ENCODE assay signal across 11 cellular contexts in the genomic region with DNA sequence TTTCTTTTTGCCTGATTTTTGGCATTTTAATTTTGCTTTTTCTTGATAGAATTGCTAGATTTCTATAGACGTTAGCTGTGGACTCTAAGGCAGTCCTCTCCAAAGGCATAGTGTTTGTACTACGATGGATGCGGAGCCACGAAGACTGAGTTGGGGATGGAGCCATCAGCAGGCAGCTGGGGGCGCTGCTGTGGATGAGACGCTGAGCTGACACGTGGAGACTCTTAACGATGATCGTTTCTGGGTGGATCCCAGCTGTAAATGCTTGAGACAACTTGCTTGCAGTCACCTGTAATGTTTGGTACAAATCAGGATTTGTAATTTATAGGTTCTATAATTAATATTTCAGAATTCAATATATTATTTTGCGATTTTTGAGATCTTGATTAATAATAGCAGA. TPM values are rescaled to one million over a fixed set of nuclear protein-coding genes. Genes with fewer than 3 reads are reported as not detected.
DNase-seq lines count a peak whose midpoint lies in the region; ATAC-seq lines count a peak whose summit lies in the region.
"Had no signal": no experiment of that assay in that cellular context is flagged by ENCODE, and none has a peak within 500 bp of the region (broad histone marks: within the 10 kb centered on the region; RNA-seq: fewer than 3 reads in every experiment).

No MANE protein-coding gene starts in this region.

- intact Hi-C loops in activated CD4-positive, alpha-beta T cell treated with anti-CD3 and anti-CD28 coated beads for 36 hours (cut with DNase I, micrococcal nuclease) = loop anchor here in 1 of 2 experiments (5.0 kb wide), 2 partner anchors 56 to 306 kb away; no protein-coding TSS in a partner anchor

- H3K36me3 Mint-ChIP-seq in activated CD4-positive, alpha-beta T cell treated with anti-CD3 and anti-CD28 coated beads for 36 hours (ENCODE audit: low read depth) = no peaks in the 10 kb centered on the region
- peaks cover 2% of the 10 kb centered on the region for H3K36me3 Mint-ChIP-seq in central memory CD8-positive, alpha-beta T cell (ENCODE audit: insufficient read depth)

- POLR2A ChIA-PET in activated CD4-positive, alpha-beta T cell treated with anti-CD3 and anti-CD28 coated beads for 36 hours (lab: Charles Lee) = no interaction called here

- CTCF ChIA-PET in activated CD4-positive, alpha-beta T cell treated with anti-CD3 and anti-CD28 coated beads for 36 hours (lab: Charles Lee) = interaction anchor here (0.6 to 3.6 kb wide), 12 partner anchors 11 to 359 kb away, joined by 3 to 20 read pairs (median 4); a partner anchor contains a TSS

- peak; percentile 60 for ATAC-seq in activated CD4-positive, alpha-beta T cell treated with anti-CD3 and anti-CD28 coated beads for 36 hours
- ATAC-seq in central memory CD8-positive, alpha-beta T cell (replicated peaks; ENCODE audit: extremely low read depth, poor library complexity, severe bottlenecking) = peak; percentile 54
- ATAC-seq in HG03135 (IDR thresholded peaks at IDR 0.05; ENCODE audit: unreplicated experiment) (no peak), GM18519 (IDR thresholded peaks at IDR 0.05; ENCODE audit: low FRiP score, unreplicated experiment) (no peak)
- ATAC-seq: esophagus mucosa had no signal

- H3K27ac Mint-ChIP-seq in activated CD4-positive, alpha-beta T cell treated with anti-CD3 and anti-CD28 coated beads for 36 hours = peak overlapping the region; percentile 43
- peak overlapping the region; percentile 89 for H3K27ac Mint-ChIP-seq in central memory CD8-positive, alpha-beta T cell (ENCODE audit: low read depth)

- H3K27me3 Mint-ChIP-seq in activated CD4-positive, alpha-beta T cell treated with anti-CD3 and anti-CD28 coated beads for 36 hours = no peaks in the 10 kb centered on the region
- H3K27me3 Mint-ChIP-seq in central memory CD8-positive, alpha-beta T cell = no peaks in the 10 kb centered on the region

- DNase-seq in activated CD4-positive, alpha-beta T cell treated with anti-CD3 and anti-CD28 coated beads for 36 hours = peak; percentile 72
- no peak for DNase-seq in activated CD4-positive, alpha-beta T cell treated with anti-CD3 and anti-CD28 coated beads for 1 hour
- DNase-seq in NAMALWA (ENCODE audit: low spot score) (peak; percentile 26), putamen (ENCODE audit: low spot score) (peak; percentile 42), H4 (ENCODE audit: low spot score) (no peak)
- no peak for DNase-seq in central memory CD8-positive, alpha-beta T cell (ENCODE audit: low spot score in 2 of 2)
- DNase-seq: MM.1S had no signal

- H3K9me3 Mint-ChIP-seq in activated CD4-positive, alpha-beta T cell treated with anti-CD3 and anti-CD28 coated beads for 36 hours (ENCODE audit: low read depth) = no peaks in the 10 kb centered on the region
- no peaks in the 10 kb centered on the region for H3K9me3 Mint-ChIP-seq in central memory CD8-positive, alpha-beta T cell

- H3K4me1 Mint-ChIP-seq in activated CD4-positive, alpha-beta T cell treated with anti-CD3 and anti-CD28 coated beads for 36 hours = peaks cover 59% of the 10 kb centered on the region
- H3K4me1 Mint-ChIP-seq in central memory CD8-positive, alpha-beta T cell = peaks cover 17% of the 10 kb centered on the region

- peak overlapping the region; percentile 2 for H3K4me3 Mint-ChIP-seq in activated CD4-positive, alpha-beta T cell treated with anti-CD3 and anti-CD28 coated beads for 36 hours
- H3K4me3 Mint-ChIP-seq in central memory CD8-positive, alpha-beta T cell = no peak overlapping the region

RNA-seq across cellular contexts. Expression of a gene that starts 13.3 kb away (rescaled TPM):
- total RNA-seq in activated CD4-positive, alpha-beta T cell treated with anti-CD3 and anti-CD28 coated beads for 36 hours = 100 to 1,000 TPM in 1 of 2 experiments, 10 to 100 TPM in 1; 77.0 to 134 TPM
- total RNA-seq in H4 (2014; rRNA removed; shearing (Covaris generic)) = 41.1 and 51.2 TPM in 2 replicates

RNA-seq across cellular contexts. Expression of a gene that starts 27.4 kb away (rescaled TPM):
- total RNA-seq in activated CD4-positive, alpha-beta T cell treated with anti-CD3 and anti-CD28 coated beads for 36 hours = not detected
- total RNA-seq in H4 (2014; rRNA removed; shearing (Covaris generic)) = 0.12 TPM in 1 of 2 replicates, not detected in the other
- total RNA-seq: renal cortical epithelial cell had no signal

Comparison
In these comparisons a context has a peak if more than half of its experiments do, and no peak if none do; other contexts are left out.
1. DNase-seq: peak in activated CD4-positive, alpha-beta T cell treated with anti-CD3 and anti-CD28 coated beads for 36 hours (single experiment), NAMALWA (single experiment) and putamen (single experiment); none in activated CD4-positive, alpha-beta T cell treated with anti-CD3 and anti-CD28 coated beads for 1 hour (single experiment), central memory CD8-positive, alpha-beta T cell (0 of 2) and H4 (single experiment).
2. ATAC-seq: peak in activated CD4-positive, alpha-beta T cell treated with anti-CD3 and anti-CD28 coated beads for 36 hours (single experiment) and central memory CD8-positive, alpha-beta T cell (single experiment); none in HG03135 (single experiment) and GM18519 (single experiment).